In genomic region chr5:151096001-151096373, GRCh38 we compare ENCODE assay signal across 8 cellular contexts. TPM values are rescaled to one million over a fixed set of nuclear protein-coding genes. Genes with fewer than 3 reads are reported as not detected.
A peak's percentile ranks its signal among the peaks of the same experiment; 100 is the strongest.
DNase-seq lines count a peak whose midpoint lies in the region; ATAC-seq, FAIRE-seq and TF ChIP-seq lines count a peak whose summit lies in the region.

No MANE protein-coding gene starts in this region.

- no peak for ATAC-seq in activated T-cell treated with anti-CD3 and anti-CD28 coated beads, Interleukin-2, amount 50 U/mL, for 72 hours (replicated peaks in 1 of 2)
- ATAC-seq in mucosa of descending colon (peak; percentile 45), GM21528 (IDR thresholded peaks at IDR 0.05; ENCODE audit: low FRiP score, unreplicated experiment) (no peak)

- intact Hi-C loops in mucosa of descending colon (cut with DNase I, micrococcal nuclease) = no loop called here

- no peak for DNase-seq in activated T-cell treated with anti-CD3 and anti-CD28 coated beads, Interleukin-2, amount 50 U/mL, for 72 hours
- DNase-seq in activated T-cell treated with anti-CD3 and anti-CD28 coated beads, Interleukin-2, amount 50 U/mL, for 1 hour = no peak
- DNase-seq in astrocyte (ENCODE audit: low read depth) (no peak), mucosa of descending colon (peak in 1 of 3 donors; percentile 69), tibial nerve (ENCODE audit: low spot score in 2 of 2) (no peak), HuH-7.5 (ENCODE audit: low spot score) (no peak), RPMI8226 (no peak)

- no peaks in the 10 kb centered on the region for H4K20me1 ChIP-seq in astrocyte (ENCODE audit: insufficient read depth, low read length)

- H3K4me1 ChIP-seq in astrocyte (ENCODE audit: insufficient read depth, low read length) (peaks cover 35% of the 10 kb centered on the region), mucosa of descending colon (ENCODE audit: low read depth) (peaks cover 69% of the 10 kb centered on the region), tibial nerve (peaks cover 0 to 51% (median 45%) of the 10 kb centered on the region in 4 donors)

- H3K4me3 ChIP-seq in astrocyte (ENCODE audit: insufficient read depth, low read depth, low read length) (no peak overlapping the region), mucosa of descending colon (no peak overlapping the region), tibial nerve (no peak overlapping the region)

- TF ChIP-seq EP300 in tibial nerve (IDR thresholded peaks at IDR 0.05) = no peak

- H3K9me3 Mint-ChIP-seq in activated T-cell treated with anti-CD3 and anti-CD28 coated beads, Interleukin-2, amount 50 U/mL, for 72 hours = no peaks in the 10 kb centered on the region
- H3K9me3 Mint-ChIP-seq in astrocyte (ENCODE audit: unreplicated experiment) = no peaks in the 10 kb centered on the region

- H3K9me3 ChIP-seq in astrocyte (ENCODE audit: insufficient read depth, low read depth, low read length) (no peaks in the 10 kb centered on the region), mucosa of descending colon (no peaks in the 10 kb centered on the region), tibial nerve (no peaks in the 10 kb centered on the region)

- peaks cover 2 to 19% of the 10 kb centered on the region in 2 donors for H3K36me3 Mint-ChIP-seq in activated T-cell treated with anti-CD3 and anti-CD28 coated beads, Interleukin-2, amount 50 U/mL, for 72 hours (ENCODE audit: insufficient read depth in 2 of 2)
- peaks cover 16% of the 10 kb centered on the region for H3K36me3 Mint-ChIP-seq in astrocyte (ENCODE audit: low read depth, unreplicated experiment)

- H3K79me2 ChIP-seq in astrocyte (ENCODE audit: insufficient read depth, low read length) = no peaks in the 10 kb centered on the region

- no peak for FAIRE-seq in astrocyte (lab: Jason Lieb, UNC)

- no peak overlapping the region for H3K27ac ChIP-seq in astrocyte (ENCODE audit: low read depth, low read length)
- H3K27ac ChIP-seq in tibial nerve = peak overlapping the region in 3 of 4 donors; percentile 73 to 84 (median 83)

- peak overlapping the region; percentile 78 for H3K27ac Mint-ChIP-seq in activated T-cell treated with anti-CD3 and anti-CD28 coated beads, Interleukin-2, amount 50 U/mL, for 72 hours
- peak overlapping the region; percentile 72 for H3K27ac Mint-ChIP-seq in astrocyte (ENCODE audit: unreplicated experiment)

- H3K4me2 ChIP-seq in astrocyte (ENCODE audit: low read length) = no peak overlapping the region

- peak overlapping the region in 1 of 2 donors; percentile 7 for H3K4me3 Mint-ChIP-seq in activated T-cell treated with anti-CD3 and anti-CD28 coated beads, Interleukin-2, amount 50 U/mL, for 72 hours
- H3K4me3 Mint-ChIP-seq in astrocyte (ENCODE audit: unreplicated experiment) = no peak overlapping the region

- H3K27me3 ChIP-seq in astrocyte (ENCODE audit: insufficient read depth, low read length) (no peaks in the 10 kb centered on the region), tibial nerve (no peaks in the 10 kb centered on the region)

- H3K4me1 Mint-ChIP-seq in activated T-cell treated with anti-CD3 and anti-CD28 coated beads, Interleukin-2, amount 50 U/mL, for 72 hours (ENCODE audit: low read depth) = peaks cover 92% of the 10 kb centered on the region
- peaks cover 44% of the 10 kb centered on the region for H3K4me1 Mint-ChIP-seq in astrocyte (ENCODE audit: low read depth, unreplicated experiment)

- H3K36me3 ChIP-seq in astrocyte (ENCODE audit: insufficient read depth, low read length) (no peaks in the 10 kb centered on the region), mucosa of descending colon (ENCODE audit: low read depth) (peaks cover 3% of the 10 kb centered on the region), tibial nerve (peaks cover 0 to 9% (median 0%) of the 10 kb centered on the region in 3 donors)

- WGBS in tibial nerve, 2 donors = 48 to 73% methylated on average over 6 of the region's 6 CpGs

- TF ChIP-seq CTCF in astrocyte (IDR thresholded peaks at IDR 0.05; ENCODE audit: insufficient read depth, low read depth, low read length) (no peak), mucosa of descending colon (IDR thresholded peaks at IDR 0.05) (no peak), tibial nerve (IDR thresholded peaks at IDR 0.05) (no peak)

- no peak for TF ChIP-seq POLR2A in tibial nerve (IDR thresholded peaks at IDR 0.05)

- no peak overlapping the region for H2AFZ ChIP-seq in astrocyte (ENCODE audit: low read depth, low read length)

- peaks cover 10% of the 10 kb centered on the region for H3K27me3 Mint-ChIP-seq in activated T-cell treated with anti-CD3 and anti-CD28 coated beads, Interleukin-2, amount 50 U/mL, for 72 hours (ENCODE audit: low read depth)
- H3K27me3 Mint-ChIP-seq in astrocyte (ENCODE audit: low read depth, unreplicated experiment) = no peaks in the 10 kb centered on the region

- no peak overlapping the region for H3K9ac ChIP-seq in astrocyte (ENCODE audit: low read length)

RNA-seq across cellular contexts. Expression of gene TNIP1, which starts 15.2 kb away (rescaled TPM):
- total RNA-seq in activated T-cell treated with anti-CD3 and anti-CD28 coated beads, Interleukin-2, amount 50 U/mL, for 72 hours = 100 to 1,000 TPM; 358 to 420 TPM
- total RNA-seq in astrocyte (98.5 and 119 TPM in 2 replicates), mucosa of descending colon (100 to 1,000 TPM; 140 to 218 (median 156) TPM), tibial nerve (100 to 1,000 TPM in 1 of 4 donors, 10 to 100 TPM in 3; 91.2 to 108 (median 94.3) TPM)
